9 cellular contexts compared by ENCODE assay signal in the genomic region with DNA sequence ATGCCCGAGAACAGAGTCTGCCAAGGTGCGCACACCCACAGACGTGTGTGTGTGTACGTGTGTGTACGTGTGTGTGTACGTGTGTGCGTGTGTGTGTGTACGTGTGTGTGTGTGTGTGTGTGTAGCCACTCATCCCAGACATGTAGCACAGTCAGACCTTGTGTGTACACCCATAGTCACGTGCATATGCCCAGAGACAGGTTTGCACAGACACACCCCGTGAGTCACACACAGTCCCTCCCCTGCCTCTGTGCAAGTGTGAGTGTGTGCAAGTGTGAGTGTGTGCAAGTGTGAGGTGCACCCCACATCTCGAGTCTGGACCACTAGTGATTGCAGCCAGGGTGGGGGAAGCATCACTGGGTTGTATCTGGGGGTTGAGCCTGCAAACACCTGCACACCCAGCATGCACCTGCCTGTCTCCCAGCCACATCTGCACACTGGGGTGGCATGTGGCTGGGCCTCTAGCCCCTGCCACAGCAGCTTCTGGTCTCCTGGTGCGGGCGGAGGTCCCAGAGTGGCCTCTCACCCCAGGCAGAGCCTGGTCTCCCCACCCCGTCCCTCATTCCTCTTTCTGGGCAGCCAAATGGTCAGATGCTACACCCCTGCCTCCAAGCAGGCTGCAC. TPM values are rescaled to one million over a fixed set of nuclear protein-coding genes. Genes with fewer than 3 reads are reported as not detected.
DNase-seq lines count a peak whose midpoint lies in the region; ATAC-seq and TF ChIP-seq lines count a peak whose summit lies in the region.
"Had no signal": no experiment of that assay in that cellular context is flagged by ENCODE, and none has a peak within 500 bp of the region (broad histone marks: within the 10 kb centered on the region; RNA-seq: fewer than 3 reads in every experiment).

No MANE protein-coding gene starts in this region.

- H3K4me1 ChIP-seq in body of pancreas, result peaks cover 61% of the 10 kb centered on the region
- H3K4me1 ChIP-seq in liver (ENCODE audit: control insufficient read depth in 4 of 4, insufficient read depth in 4 of 4, low read length in 3 of 4), result peaks cover 0 to 9% (median 5%) of the 10 kb centered on the region in 4 donors

- no peak for TF ChIP-seq RAD21 in liver (IDR thresholded peaks at IDR 0.05)

- H3K27ac ChIP-seq in body of pancreas (peak overlapping the region; percentile 48 to 89 (median 84)), liver (ENCODE audit: low read depth in 1 of 2, low read length in 2 of 2) (peak overlapping the region; percentile 3 to 60), temporal lobe (ENCODE audit: low read depth, low read length) (peak overlapping the region; percentile 6)

- H3K27me3 Mint-ChIP-seq in activated T-cell treated with anti-CD3 and anti-CD28 coated beads, Interleukin-2, amount 50 U/mL, for 4 hours (ENCODE audit: low read depth), result no peaks in the 10 kb centered on the region
- H3K27me3 Mint-ChIP-seq: naive thymus-derived CD4-positive, alpha-beta T cell had no signal

- H3K4me3 ChIP-seq in body of pancreas (no peak overlapping the region), liver (ENCODE audit: low read depth in 1 of 3, low read length in 3 of 3) (no peak overlapping the region)

- intact Hi-C loops in body of pancreas (cut with DNase I), result no loop called here

- H3K36me3 ChIP-seq in body of pancreas (replicated peaks in 1 of 2; ENCODE audit: insufficient read depth in 1 of 2, low read depth in 2 of 2) (no peaks in the 10 kb centered on the region), liver (ENCODE audit: control insufficient read depth in 4 of 4, insufficient read depth in 3 of 4, low read depth in 1 of 4, low read length in 3 of 4) (no peaks in the 10 kb centered on the region)

- H3K4me3 Mint-ChIP-seq in activated T-cell treated with anti-CD3 and anti-CD28 coated beads, Interleukin-2, amount 50 U/mL, for 4 hours, result no peak overlapping the region

- TF ChIP-seq CTCF in body of pancreas (IDR thresholded peaks at IDR 0.05) (no peak), liver (IDR thresholded peaks at IDR 0.05; ENCODE audit: low read depth, low read length, missing input control) (no peak)

- H3K36me3 Mint-ChIP-seq in activated T-cell treated with anti-CD3 and anti-CD28 coated beads, Interleukin-2, amount 50 U/mL, for 4 hours (ENCODE audit: insufficient read depth), result no peaks in the 10 kb centered on the region
- H3K36me3 Mint-ChIP-seq: naive thymus-derived CD4-positive, alpha-beta T cell had no signal

- DNase-seq in NCI-H146 (lab: John Stamatoyannopoulos, UW) (peak; percentile 41), NCI-H146 treated with DMSO at 0.1 percent for 48 hours (lab: John Stamatoyannopoulos, UW; ENCODE audit: unreplicated experiment) (no peak), body of pancreas (peak in 1 of 4 donors; percentile 35)
- DNase-seq in activated T-cell treated with anti-CD3 and anti-CD28 coated beads, Interleukin-2, amount 50 U/mL, for 4 hours, result no peak
- DNase-seq: naive thymus-derived CD4-positive, alpha-beta T cell had no signal

- H3K9me3 ChIP-seq in body of pancreas (no peaks in the 10 kb centered on the region), liver (ENCODE audit: control insufficient read depth in 4 of 4, low read length in 3 of 4) (no peaks in the 10 kb centered on the region)

- no peak overlapping the region for H3K9ac ChIP-seq in liver (ENCODE audit: low read depth in 1 of 2, low read length in 2 of 2)

- H3K27me3 ChIP-seq in body of pancreas, result no peaks in the 10 kb centered on the region
- H3K27me3 ChIP-seq in liver (ENCODE audit: control insufficient read depth in 4 of 4, insufficient read depth in 4 of 4, low read length in 3 of 4), result no peaks in the 10 kb centered on the region

- ATAC-seq in body of pancreas (no peak), GM21786 (IDR thresholded peaks at IDR 0.05; ENCODE audit: unreplicated experiment) (no peak), HG03097 (IDR thresholded peaks at IDR 0.05; ENCODE audit: low FRiP score, unreplicated experiment) (no peak)
- ATAC-seq in activated T-cell treated with anti-CD3 and anti-CD28 coated beads, Interleukin-2, amount 50 U/mL, for 4 hours, result no peak
- ATAC-seq: naive thymus-derived CD4-positive, alpha-beta T cell had no signal

- TF ChIP-seq POLR2A in body of pancreas (IDR thresholded peaks at IDR 0.05), result no peak

- H3K4me1 Mint-ChIP-seq in activated T-cell treated with anti-CD3 and anti-CD28 coated beads, Interleukin-2, amount 50 U/mL, for 4 hours (ENCODE audit: low read depth), result peaks cover 1% of the 10 kb centered on the region

- 38 to 40% methylated on average over 5 to 14 of the region's 14 CpGs for WGBS in body of pancreas, 2 donors
- 72% methylated on average over 14 of the region's 14 CpGs for WGBS in liver

- no peaks in the 10 kb centered on the region for H3K9me3 Mint-ChIP-seq in activated T-cell treated with anti-CD3 and anti-CD28 coated beads, Interleukin-2, amount 50 U/mL, for 4 hours

TF ChIP-seq in liver, 16 proteins besides CTCF, POLR2A, EP300 and RAD21:
- TF ChIP-seq EGR1 (IDR thresholded peaks at IDR 0.05; ENCODE audit: low read depth in 2 of 2), result no peak
- TF ChIP-seq RXRA (IDR thresholded peaks at IDR 0.05), result no peak
- TF ChIP-seq, protein P1, sequence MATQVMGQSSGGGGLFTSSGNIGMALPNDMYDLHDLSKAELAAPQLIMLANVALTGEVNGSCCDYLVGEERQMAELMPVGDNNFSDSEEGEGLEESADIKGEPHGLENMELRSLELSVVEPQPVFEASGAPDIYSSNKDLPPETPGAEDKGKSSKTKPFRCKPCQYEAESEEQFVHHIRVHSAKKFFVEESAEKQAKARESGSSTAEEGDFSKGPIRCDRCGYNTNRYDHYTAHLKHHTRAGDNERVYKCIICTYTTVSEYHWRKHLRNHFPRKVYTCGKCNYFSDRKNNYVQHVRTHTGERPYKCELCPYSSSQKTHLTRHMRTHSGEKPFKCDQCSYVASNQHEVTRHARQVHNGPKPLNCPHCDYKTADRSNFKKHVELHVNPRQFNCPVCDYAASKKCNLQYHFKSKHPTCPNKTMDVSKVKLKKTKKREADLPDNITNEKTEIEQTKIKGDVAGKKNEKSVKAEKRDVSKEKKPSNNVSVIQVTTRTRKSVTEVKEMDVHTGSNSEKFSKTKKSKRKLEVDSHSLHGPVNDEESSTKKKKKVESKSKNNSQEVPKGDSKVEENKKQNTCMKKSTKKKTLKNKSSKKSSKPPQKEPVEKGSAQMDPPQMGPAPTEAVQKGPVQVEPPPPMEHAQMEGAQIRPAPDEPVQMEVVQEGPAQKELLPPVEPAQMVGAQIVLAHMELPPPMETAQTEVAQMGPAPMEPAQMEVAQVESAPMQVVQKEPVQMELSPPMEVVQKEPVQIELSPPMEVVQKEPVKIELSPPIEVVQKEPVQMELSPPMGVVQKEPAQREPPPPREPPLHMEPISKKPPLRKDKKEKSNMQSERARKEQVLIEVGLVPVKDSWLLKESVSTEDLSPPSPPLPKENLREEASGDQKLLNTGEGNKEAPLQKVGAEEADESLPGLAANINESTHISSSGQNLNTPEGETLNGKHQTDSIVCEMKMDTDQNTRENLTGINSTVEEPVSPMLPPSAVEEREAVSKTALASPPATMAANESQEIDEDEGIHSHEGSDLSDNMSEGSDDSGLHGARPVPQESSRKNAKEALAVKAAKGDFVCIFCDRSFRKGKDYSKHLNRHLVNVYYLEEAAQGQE (IDR thresholded peaks at IDR 0.05), result no peak
- no peak for TF ChIP-seq TAF1 (conservative IDR thresholded peaks at IDR 0.05)
- no peak for TF ChIP-seq FOXA1 (IDR thresholded peaks at IDR 0.05)
- TF ChIP-seq NR2F2 (IDR thresholded peaks at IDR 0.05), result no peak
- no peak for TF ChIP-seq YY1 (IDR thresholded peaks at IDR 0.05)
- TF ChIP-seq, protein P2, sequence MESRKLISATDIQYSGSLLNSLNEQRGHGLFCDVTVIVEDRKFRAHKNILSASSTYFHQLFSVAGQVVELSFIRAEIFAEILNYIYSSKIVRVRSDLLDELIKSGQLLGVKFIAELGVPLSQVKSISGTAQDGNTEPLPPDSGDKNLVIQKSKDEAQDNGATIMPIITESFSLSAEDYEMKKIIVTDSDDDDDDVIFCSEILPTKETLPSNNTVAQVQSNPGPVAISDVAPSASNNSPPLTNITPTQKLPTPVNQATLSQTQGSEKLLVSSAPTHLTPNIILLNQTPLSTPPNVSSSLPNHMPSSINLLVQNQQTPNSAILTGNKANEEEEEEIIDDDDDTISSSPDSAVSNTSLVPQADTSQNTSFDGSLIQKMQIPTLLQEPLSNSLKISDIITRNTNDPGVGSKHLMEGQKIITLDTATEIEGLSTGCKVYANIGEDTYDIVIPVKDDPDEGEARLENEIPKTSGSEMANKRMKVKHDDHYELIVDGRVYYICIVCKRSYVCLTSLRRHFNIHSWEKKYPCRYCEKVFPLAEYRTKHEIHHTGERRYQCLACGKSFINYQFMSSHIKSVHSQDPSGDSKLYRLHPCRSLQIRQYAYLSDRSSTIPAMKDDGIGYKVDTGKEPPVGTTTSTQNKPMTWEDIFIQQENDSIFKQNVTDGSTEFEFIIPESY (IDR thresholded peaks at IDR 0.05), result no peak
- no peak for TF ChIP-seq HNF4G (IDR thresholded peaks at IDR 0.05)
- no peak for TF ChIP-seq SP1 (IDR thresholded peaks at IDR 0.05)
- TF ChIP-seq, protein P3, sequence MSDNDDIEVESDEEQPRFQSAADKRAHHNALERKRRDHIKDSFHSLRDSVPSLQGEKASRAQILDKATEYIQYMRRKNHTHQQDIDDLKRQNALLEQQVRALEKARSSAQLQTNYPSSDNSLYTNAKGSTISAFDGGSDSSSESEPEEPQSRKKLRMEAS (IDR thresholded peaks at IDR 0.05), result no peak
- TF ChIP-seq, protein P4, sequence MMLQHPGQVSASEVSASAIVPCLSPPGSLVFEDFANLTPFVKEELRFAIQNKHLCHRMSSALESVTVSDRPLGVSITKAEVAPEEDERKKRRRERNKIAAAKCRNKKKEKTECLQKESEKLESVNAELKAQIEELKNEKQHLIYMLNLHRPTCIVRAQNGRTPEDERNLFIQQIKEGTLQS (IDR thresholded peaks at IDR 0.05), result no peak
- no peak for TF ChIP-seq HNF4A (conservative IDR thresholded peaks at IDR 0.05)
- no peak for TF ChIP-seq FOXA2 (IDR thresholded peaks at IDR 0.05)
- TF ChIP-seq JUND (IDR thresholded peaks at IDR 0.05), result no peak
- no peak for TF ChIP-seq GABPA (IDR thresholded peaks at IDR 0.05 in 1 of 2, conservative IDR thresholded peaks at IDR 0.05 in 1 of 2)

RNA-seq across cellular contexts. Expression of a gene that starts 23.6 kb away (rescaled TPM):
- total RNA-seq in body of pancreas, result 10 to 100 TPM in 1 of 2 donors, 1 to 10 TPM in 1; 5.7 to 14.8 TPM
- total RNA-seq in liver, result 1 to 10 TPM; 3.2 to 3.9 TPM
- polyA plus RNA-seq in liver, result 1 to 10 TPM in 1 of 2 donors, under 1 TPM in 1; 0.76 to 1.9 TPM
- total RNA-seq in temporal lobe, result 16.7 TPM
- total RNA-seq in activated T-cell treated with anti-CD3 and anti-CD28 coated beads, Interleukin-2, amount 50 U/mL, for 4 hours, result under 1 TPM; 0.08 to 0.19 (median 0.08) TPM
- polyA plus RNA-seq: naive thymus-derived CD4-positive, alpha-beta T cell had no signal

Comparison
In these comparisons a context has a peak if more than half of its experiments do, and no peak if none do; other contexts are left out.
1. H3K27ac ChIP-seq: peak in every context shown above with its lines; median percentile 84 in body of pancreas; 32 in liver; 6 in temporal lobe.